ENCODE assay signal across 17 cellular contexts in the genomic region with DNA sequence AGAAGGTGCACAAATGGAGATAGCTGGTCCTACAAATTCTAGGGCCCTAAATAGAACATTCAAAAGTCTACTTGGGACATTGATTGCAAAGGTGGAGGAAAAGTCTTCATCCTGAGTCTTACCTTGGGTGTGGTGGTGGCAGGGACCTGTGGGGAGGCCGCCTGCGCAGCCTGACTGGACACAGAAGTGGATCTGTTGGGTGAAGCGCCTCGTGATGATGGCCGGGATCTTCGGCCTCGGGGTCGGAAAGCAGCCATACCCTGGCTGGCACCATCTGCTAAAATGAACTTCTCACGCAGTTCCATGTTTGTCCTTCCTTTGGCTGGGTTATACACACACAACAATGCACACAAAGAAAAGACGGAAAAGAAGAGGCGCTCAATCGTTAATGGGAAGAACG.
"Had no signal": no experiment of that assay in that cellular context is flagged by ENCODE, and none has a peak within 500 bp of the region (broad histone marks: within the 10 kb centered on the region; RNA-seq: fewer than 3 reads in every experiment).

No MANE protein-coding gene starts in this region.

- H3K79me2 ChIP-seq: hepatocyte had no signal

- H3K9me3 ChIP-seq: esophagus muscularis mucosa, gastroesophageal sphincter, heart left ventricle, left lung, lower lobe of right lung, mucosa of descending colon had no signal

- H3K27me3 ChIP-seq: dorsolateral prefrontal cortex, esophagus muscularis mucosa, foreskin keratinocyte, gastroesophageal sphincter, heart left ventricle, hepatocyte, left lung had no signal

- H3K4me2 ChIP-seq: hepatocyte had no signal

- H3K9me3 Mint-ChIP-seq: mesothelial cell of epicardium had no signal

- H3K4me1 ChIP-seq: foreskin keratinocyte, heart left ventricle, left lung, lower lobe of right lung had no signal

- H2AFZ ChIP-seq: hepatocyte had no signal

- H3K27ac ChIP-seq: coronary artery, esophagus muscularis mucosa, foreskin keratinocyte, gastroesophageal sphincter, heart left ventricle, hepatocyte, left lung, lower lobe of right lung had no signal

- H3K4me3 Mint-ChIP-seq: mesothelial cell of epicardium had no signal

- ATAC-seq: foreskin keratinocyte, gastroesophageal sphincter, heart left ventricle, left cardiac atrium, left lung, left ventricle myocardium superior, lower lobe of right lung, mucosa of descending colon had no signal

- H3K4me3 ChIP-seq: coronary artery, dorsolateral prefrontal cortex, esophagus muscularis mucosa, gastroesophageal sphincter, heart left ventricle, hepatocyte, left lung, lower lobe of right lung, mucosa of descending colon had no signal

- DNase-seq: dermis blood vessel endothelial cell; dorsolateral prefrontal cortex; effector CD4-positive, alpha-beta T cell; effector memory CD4-positive, alpha-beta T cell; foreskin keratinocyte; heart left ventricle; left cardiac atrium; left ventricle myocardium superior; lower lobe of right lung; mesenchymal stem cell; mucosa of descending colon had no signal
